7 cellular contexts compared by ENCODE assay signal in genomic region chr1:13699936-13700520, GRCh38. TPM values are rescaled to one million over a fixed set of nuclear protein-coding genes. Genes with fewer than 3 reads are reported as not detected.
DNase-seq lines count a peak whose midpoint lies in the region; ATAC-seq and TF ChIP-seq lines count a peak whose summit lies in the region.

PRDM2 (plus strand) TSS chr1:13700188; CDS start chr1:13715606, 15,418 bp downstream.

- peaks cover 20% of the 10 kb centered on the region for H3K36me3 Mint-ChIP-seq in activated T-helper 17 cell treated with anti-CD3 and anti-CD28 coated beads, Interleukin-2, amount 50 U/mL, for 72 hours (ENCODE audit: low read depth)
- peaks cover 14% of the 10 kb centered on the region for H3K36me3 Mint-ChIP-seq in neural crest cell (ENCODE audit: low read depth)

- H3K27me3 ChIP-seq in OCI-LY1 (ENCODE audit: insufficient read depth, low read length) (no peaks in the 10 kb centered on the region), subcutaneous abdominal adipose tissue (ENCODE audit: control insufficient read depth in 5 of 5, insufficient read depth in 4 of 5, low read length in 5 of 5) (peaks cover 0 to 5% (median 0%) of the 10 kb centered on the region in 5 donors)

- peak within 1 kb of the TSS; percentile 88 for H3K9ac ChIP-seq in OCI-LY1 (ENCODE audit: low read length)
- H3K9ac ChIP-seq in subcutaneous abdominal adipose tissue (ENCODE audit: low read length in 5 of 5): peak within 1 kb of the TSS; percentile 70 to 86 (median 79)

- H3K36me3 ChIP-seq in OCI-LY1 (ENCODE audit: insufficient read depth, low read length): peaks cover 6% of the 10 kb centered on the region; the same call in 1 of the 2 replicates
- H3K36me3 ChIP-seq in subcutaneous abdominal adipose tissue (ENCODE audit: control insufficient read depth in 5 of 5, insufficient read depth in 5 of 5, low read length in 5 of 5): no peaks in the 10 kb centered on the region

- TF ChIP-seq CTCF in OCI-LY1 (IDR thresholded peaks at IDR 0.05; ENCODE audit: low read length) (no peak), fibroblast of the aortic adventitia (IDR thresholded peaks at IDR 0.05; ENCODE audit: insufficient read depth, low read length) (no peak), neural crest cell (conservative IDR thresholded peaks at IDR 0.05) (no peak)

- ATAC-seq in GM18517 (IDR thresholded peaks at IDR 0.05; ENCODE audit: unreplicated experiment) (peak; percentile 33), HG02763 (IDR thresholded peaks at IDR 0.05; ENCODE audit: unreplicated experiment) (peak; percentile 40)
- peak; percentile 49 for ATAC-seq in activated T-helper 17 cell treated with anti-CD3 and anti-CD28 coated beads, Interleukin-2, amount 50 U/mL, for 72 hours (replicated peaks)

- H3K4me1 Mint-ChIP-seq in activated T-helper 17 cell treated with anti-CD3 and anti-CD28 coated beads, Interleukin-2, amount 50 U/mL, for 72 hours: peaks cover 20% of the 10 kb centered on the region
- H3K4me1 Mint-ChIP-seq in neural crest cell: peaks cover 31% of the 10 kb centered on the region

- 0 out of 2 replicates have a peak, but pooled peaks cover 4% of the 10 kb centered on the region for H3F3A ChIP-seq in OCI-LY1 (ENCODE audit: insufficient read depth, low read length)

- peaks cover 50% of the 10 kb centered on the region for H3K4me1 ChIP-seq in OCI-LY1 (ENCODE audit: insufficient read depth, low read length, severe bottlenecking)
- H3K4me1 ChIP-seq in subcutaneous abdominal adipose tissue (ENCODE audit: control insufficient read depth in 5 of 5, insufficient read depth in 5 of 5, low read length in 5 of 5): peaks cover 1 to 17% (median 12%) of the 10 kb centered on the region in 5 donors

- H3K9me3 ChIP-seq in OCI-LY1 (ENCODE audit: low read length) (peaks cover 8% of the 10 kb centered on the region; the same call in 1 of the 2 replicates), subcutaneous abdominal adipose tissue (ENCODE audit: control insufficient read depth in 5 of 5, low read length in 5 of 5) (peaks cover 0 to 6% (median 4%) of the 10 kb centered on the region in 5 donors)

- DNase-seq in fibroblast of the aortic adventitia (ENCODE audit: low read depth) (peak; percentile 26), neural crest cell (ENCODE audit: low read depth, low spot score) (peak; percentile 43)

- no peaks in the 10 kb centered on the region for H3K27me3 Mint-ChIP-seq in activated T-helper 17 cell treated with anti-CD3 and anti-CD28 coated beads, Interleukin-2, amount 50 U/mL, for 72 hours
- peaks cover 2% of the 10 kb centered on the region for H3K27me3 Mint-ChIP-seq in neural crest cell (ENCODE audit: low read depth)

- no peaks in the 10 kb centered on the region for H3K9me2 ChIP-seq in OCI-LY1 (ENCODE audit: low read depth, low read length)

- H3K9me3 Mint-ChIP-seq in activated T-helper 17 cell treated with anti-CD3 and anti-CD28 coated beads, Interleukin-2, amount 50 U/mL, for 72 hours: peaks cover 4% of the 10 kb centered on the region
- peaks cover 8% of the 10 kb centered on the region for H3K9me3 Mint-ChIP-seq in neural crest cell

- H4K20me1 ChIP-seq in OCI-LY1 (ENCODE audit: insufficient read depth, low read length): no peaks in the 10 kb centered on the region

- 0 out of 2 replicates have a peak within 1 kb of the TSS, but pooled peaks have one; percentile 31 for H2AFZ ChIP-seq in OCI-LY1 (ENCODE audit: low read length)

- H3K4me3 ChIP-seq in OCI-LY1 (ENCODE audit: low read depth, low read length, poor library complexity, severe bottlenecking) (peak within 1 kb of the TSS; percentile 71), fibroblast of the aortic adventitia (ENCODE audit: low read depth, low read length) (peak within 1 kb of the TSS; percentile 73), subcutaneous abdominal adipose tissue (ENCODE audit: low read depth in 1 of 5, low read length in 5 of 5) (peak within 1 kb of the TSS; percentile 76 to 87 (median 81))

- peak within 1 kb of the TSS; percentile 98 for H3K27ac Mint-ChIP-seq in activated T-helper 17 cell treated with anti-CD3 and anti-CD28 coated beads, Interleukin-2, amount 50 U/mL, for 72 hours
- peak within 1 kb of the TSS; percentile 95 for H3K27ac Mint-ChIP-seq in neural crest cell (ENCODE audit: unreplicated experiment)

- H3K79me2 ChIP-seq in OCI-LY1 (ENCODE audit: insufficient read depth, low read length): peaks cover 30% of the 10 kb centered on the region

- H3K4me2 ChIP-seq in OCI-LY1 (ENCODE audit: low read length): peak within 1 kb of the TSS; percentile 84

- peak within 1 kb of the TSS; percentile 90 for H3K4me3 Mint-ChIP-seq in activated T-helper 17 cell treated with anti-CD3 and anti-CD28 coated beads, Interleukin-2, amount 50 U/mL, for 72 hours
- H3K4me3 Mint-ChIP-seq in neural crest cell: peak within 1 kb of the TSS; percentile 97

- peak within 1 kb of the TSS; percentile 96 for H3K27ac ChIP-seq in OCI-LY1 (ENCODE audit: low read depth, low read length, poor library complexity, severe bottlenecking)
- peak within 1 kb of the TSS; percentile 79 for H3K27ac ChIP-seq in subcutaneous abdominal adipose tissue (ENCODE audit: low read depth, low read length)

RNA-seq across cellular contexts. Expression of gene PRDM2, which starts in this region (rescaled TPM):
- 10 to 100 TPM; 57.1 to 66.1 TPM for total RNA-seq in activated T-helper 17 cell treated with anti-CD3 and anti-CD28 coated beads, Interleukin-2, amount 50 U/mL, for 72 hours
- 16.0 and 25.3 TPM in 2 replicates for total RNA-seq in fibroblast of the aortic adventitia (ENCODE audit: low replicate concordance)
- 52.4 and 55.2 TPM in 2 replicates for total RNA-seq in neural crest cell

Comparison
In these comparisons a context has a peak if more than half of its experiments do, and no peak if none do; other contexts are left out.
1. Peak in every context shown above with its lines: DNase-seq, ATAC-seq, H3K4me3 ChIP-seq and H3K27ac ChIP-seq.